ENCODE assay signal across 20 cellular contexts in the genomic region with DNA sequence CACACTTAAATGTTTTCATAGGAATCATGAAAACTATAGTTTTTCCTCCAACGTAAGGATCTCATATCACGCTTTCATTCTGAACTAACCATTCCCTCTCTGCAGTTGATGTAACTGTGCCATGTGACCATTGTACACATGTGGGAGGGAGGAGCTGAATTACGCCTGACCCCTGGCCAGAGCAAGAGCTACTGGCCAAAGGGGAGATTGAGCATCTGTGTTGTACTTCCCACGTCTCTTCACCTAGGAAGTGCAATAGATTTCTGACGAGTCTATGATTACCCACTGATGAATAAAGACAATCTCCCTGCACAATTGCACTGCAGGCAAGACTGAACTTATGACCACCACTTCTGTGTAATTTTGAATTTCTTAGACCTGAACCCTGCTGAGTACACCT. TPM values are rescaled to one million over a fixed set of nuclear protein-coding genes. Genes with fewer than 3 reads are reported as not detected.
DNase-seq lines count a peak whose midpoint lies in the region; ATAC-seq, FAIRE-seq and TF ChIP-seq lines count a peak whose summit lies in the region.
"Had no signal": no experiment of that assay in that cellular context is flagged by ENCODE, and none has a peak within 500 bp of the region (broad histone marks: within the 10 kb centered on the region; RNA-seq: fewer than 3 reads in every experiment).

No MANE protein-coding gene starts in this region.

- H3K9ac ChIP-seq in colonic mucosa (ENCODE audit: low read depth in 2 of 2, low read length in 2 of 2): no peak overlapping the region
- H3K9ac ChIP-seq: BLaER1 had no signal

- no peaks in the 10 kb centered on the region for H3K27me3 ChIP-seq in CD4-positive, alpha-beta memory T cell (ENCODE audit: insufficient read depth, low read length)
- no peaks in the 10 kb centered on the region for H3K27me3 ChIP-seq in naive thymus-derived CD4-positive, alpha-beta T cell (ENCODE audit: control insufficient read depth in 2 of 2, insufficient read depth in 2 of 2, low read length in 2 of 2)
- H3K27me3 ChIP-seq in colonic mucosa: no peaks in the 10 kb centered on the region
- H3K27me3 ChIP-seq: BLaER1, esophagus squamous epithelium, right atrium auricular region, uterus had no signal

- peak overlapping the region; percentile 75 to 85 (median 80) for H3K4me3 Mint-ChIP-seq in CD4-positive, alpha-beta memory T cell
- peak overlapping the region; percentile 46 for H3K4me3 Mint-ChIP-seq in activated CD4-positive, alpha-beta memory T cell treated with anti-CD3 and anti-CD28 coated beads, Interleukin-2, amount 10 ng/mL, durations not matched to agents 7 days and 5 days
- peak overlapping the region; percentile 70 to 85 (median 78) for H3K4me3 Mint-ChIP-seq in naive thymus-derived CD4-positive, alpha-beta T cell
- H3K4me3 Mint-ChIP-seq: nephron had no signal

- TF ChIP-seq POLR2A in H54 (IDR thresholded peaks at IDR 0.05; ENCODE audit: low read depth, low read length): no peak

- POLR2A ChIA-PET in CD4-positive, alpha-beta memory T cell (lab: Charles Lee; ENCODE audit: partially characterized antibody): interaction anchor here (0.8 to 10.2 kb wide), 11 partner anchors 11 to 143 kb away, joined by 3 to 449 read pairs (median 6); a partner anchor contains a TSS
- POLR2A ChIA-PET in activated CD4-positive, alpha-beta memory T cell treated with anti-CD3 and anti-CD28 coated beads, Interleukin-2, amount 10 ng/mL, durations not matched to agents 7 days and 5 days (lab: Charles Lee): interaction anchor here (0.5 to 10.3 kb wide), 14 partner anchors 9 to 459 kb away, joined by 3 to 228 read pairs (median 6); a partner anchor contains a TSS
- POLR2A ChIA-PET in naive thymus-derived CD4-positive, alpha-beta T cell (lab: Charles Lee): interaction anchor here (0.7 to 10.1 kb wide), 18 partner anchors 10 to 147 kb away, joined by 3 to 143 read pairs (median 3); a partner anchor contains a TSS

- DNase-seq in CD4-positive, alpha-beta memory T cell: no peak
- DNase-seq in H54 (ENCODE audit: insufficient read length, low spot score): no peak
- DNase-seq in activated CD4-positive, alpha-beta memory T cell treated with anti-CD3 and anti-CD28 coated beads, Interleukin-2, amount 10 ng/mL, durations not matched to agents 7 days and 5 days: no peak
- no peak for DNase-seq in naive thymus-derived CD4-positive, alpha-beta T cell
- no peak for DNase-seq in iPS-NIHi11 (ENCODE audit: low spot score)
- no peak for DNase-seq in colonic mucosa
- DNase-seq: activated CD8-positive, alpha-beta memory T cell treated with anti-CD3 and anti-CD28 coated beads for 24 hours; esophagus squamous epithelium; left cardiac atrium; NCI-H1105 treated with DMSO at 0.1 percent for 48 hours; NCI-H345; stimulated activated CD4-positive, alpha-beta T cell treated with anti-CD3 and anti-CD28 coated beads, Interleukin-1b, Interleukin-23, amount 100 ng/mL, for 48 hours; stimulated activated CD8-positive, alpha-beta memory T cell treated with anti-CD3 and anti-CD28 coated beads, Interleukin-4, amount 100 ng/mL, for 48 hours; uterus had no signal

- H3K36me3 Mint-ChIP-seq in CD4-positive, alpha-beta memory T cell: peaks cover 22 to 56% of the 10 kb centered on the region in 2 donors
- peaks cover 68% of the 10 kb centered on the region for H3K36me3 Mint-ChIP-seq in activated CD4-positive, alpha-beta memory T cell treated with anti-CD3 and anti-CD28 coated beads, Interleukin-2, amount 10 ng/mL, durations not matched to agents 7 days and 5 days (ENCODE audit: low read depth)
- H3K36me3 Mint-ChIP-seq in naive thymus-derived CD4-positive, alpha-beta T cell: peaks cover 6 to 50% (median 31%) of the 10 kb centered on the region in 5 donors

- H3K4me1 ChIP-seq in CD4-positive, alpha-beta memory T cell (ENCODE audit: insufficient read depth, low read length): peaks cover 95% of the 10 kb centered on the region
- H3K4me1 ChIP-seq in naive thymus-derived CD4-positive, alpha-beta T cell (ENCODE audit: control insufficient read depth in 2 of 2, insufficient read depth in 2 of 2, low read length in 2 of 2): peaks cover 70 to 80% of the 10 kb centered on the region in 2 donors
- H3K4me1 ChIP-seq in colonic mucosa: no peaks in the 10 kb centered on the region
- H3K4me1 ChIP-seq: BLaER1, esophagus squamous epithelium, right atrium auricular region, uterus had no signal

- no peaks in the 10 kb centered on the region for H3K9me3 ChIP-seq in CD4-positive, alpha-beta memory T cell (ENCODE audit: control insufficient read depth in 1 of 2, low read length in 2 of 2)
- H3K9me3 ChIP-seq in naive thymus-derived CD4-positive, alpha-beta T cell (ENCODE audit: control insufficient read depth in 2 of 3, low read length in 3 of 3): no peaks in the 10 kb centered on the region
- H3K9me3 ChIP-seq in colonic mucosa: no peaks in the 10 kb centered on the region
- H3K9me3 ChIP-seq: BLaER1, esophagus squamous epithelium, right atrium auricular region, uterus had no signal

- peak; percentile 30 for FAIRE-seq in H54 (lab: Jason Lieb, UNC)

- peak overlapping the region; percentile 88 to 96 (median 93) for H3K27ac Mint-ChIP-seq in CD4-positive, alpha-beta memory T cell
- peak overlapping the region; percentile 37 for H3K27ac Mint-ChIP-seq in activated CD4-positive, alpha-beta memory T cell treated with anti-CD3 and anti-CD28 coated beads, Interleukin-2, amount 10 ng/mL, durations not matched to agents 7 days and 5 days
- peak overlapping the region; percentile 76 to 98 (median 94) for H3K27ac Mint-ChIP-seq in naive thymus-derived CD4-positive, alpha-beta T cell
- H3K27ac Mint-ChIP-seq: nephron had no signal

- H3K4me1 Mint-ChIP-seq in CD4-positive, alpha-beta memory T cell: peaks cover 66 to 82% (median 76%) of the 10 kb centered on the region in 4 donors
- peaks cover 78% of the 10 kb centered on the region for H3K4me1 Mint-ChIP-seq in activated CD4-positive, alpha-beta memory T cell treated with anti-CD3 and anti-CD28 coated beads, Interleukin-2, amount 10 ng/mL, durations not matched to agents 7 days and 5 days
- H3K4me1 Mint-ChIP-seq in naive thymus-derived CD4-positive, alpha-beta T cell: peaks cover 51 to 95% (median 85%) of the 10 kb centered on the region in 7 donors

- peak; percentile 19 for ATAC-seq in naive thymus-derived CD4-positive, alpha-beta T cell
- ATAC-seq in HG02938 (IDR thresholded peaks at IDR 0.05; ENCODE audit: unreplicated experiment) (no peak), GM21447 (IDR thresholded peaks at IDR 0.05; ENCODE audit: unreplicated experiment) (no peak)
- ATAC-seq: left cardiac atrium had no signal

- no peak for TF ChIP-seq CTCF in colonic mucosa (IDR thresholded peaks at IDR 0.05)

- peak overlapping the region; percentile 69 for H3K27ac ChIP-seq in CD4-positive, alpha-beta memory T cell (ENCODE audit: low read depth, low read length)
- peak overlapping the region; percentile 70 for H3K27ac ChIP-seq in naive thymus-derived CD4-positive, alpha-beta T cell (ENCODE audit: low read depth, low read length)
- H3K27ac ChIP-seq in colonic mucosa: no peak overlapping the region
- H3K27ac ChIP-seq: BLaER1, coronary artery, right atrium auricular region, uterus had no signal

- H3K36me3 ChIP-seq in CD4-positive, alpha-beta memory T cell (ENCODE audit: insufficient read depth, low read length): peaks cover 16% of the 10 kb centered on the region
- H3K36me3 ChIP-seq in naive thymus-derived CD4-positive, alpha-beta T cell (ENCODE audit: control insufficient read depth in 2 of 3, insufficient read depth in 3 of 3, low read length in 3 of 3): peaks cover 0 to 9% (median 0%) of the 10 kb centered on the region in 3 experiments
- H3K36me3 ChIP-seq in colonic mucosa: no peaks in the 10 kb centered on the region
- H3K36me3 ChIP-seq: BLaER1, esophagus squamous epithelium, right atrium auricular region, uterus had no signal

- CTCF ChIA-PET in CD4-positive, alpha-beta memory T cell (lab: Charles Lee; ENCODE audit: partially characterized antibody): interaction anchor here (0.6 to 2.0 kb wide), 8 partner anchors 10 to 43 kb away, joined by 3 to 12 read pairs (median 5); no protein-coding TSS in a partner anchor
- CTCF ChIA-PET in activated CD4-positive, alpha-beta memory T cell treated with anti-CD3 and anti-CD28 coated beads, Interleukin-2, amount 10 ng/mL, durations not matched to agents 7 days and 5 days (lab: Charles Lee): interaction anchor here (0.9 to 1.6 kb wide), 6 partner anchors 11 to 140 kb away, joined by 3 to 4 read pairs (median 4); no protein-coding TSS in a partner anchor
- CTCF ChIA-PET in naive thymus-derived CD4-positive, alpha-beta T cell (lab: Charles Lee): interaction anchor here (1.0 to 1.5 kb wide), 3 partner anchors 10 to 42 kb away, joined by 3 to 6 read pairs (median 4); no protein-coding TSS in a partner anchor

- H3K27me3 Mint-ChIP-seq in CD4-positive, alpha-beta memory T cell: no peaks in the 10 kb centered on the region
- H3K27me3 Mint-ChIP-seq in activated CD4-positive, alpha-beta memory T cell treated with anti-CD3 and anti-CD28 coated beads, Interleukin-2, amount 10 ng/mL, durations not matched to agents 7 days and 5 days: no peaks in the 10 kb centered on the region
- no peaks in the 10 kb centered on the region for H3K27me3 Mint-ChIP-seq in naive thymus-derived CD4-positive, alpha-beta T cell

- H3K4me3 ChIP-seq in CD4-positive, alpha-beta memory T cell (ENCODE audit: low read length in 2 of 2): peak overlapping the region; percentile 20 to 24
- H3K4me3 ChIP-seq in naive thymus-derived CD4-positive, alpha-beta T cell (ENCODE audit: low read length): peak overlapping the region; percentile 27
- H3K4me3 ChIP-seq in colonic mucosa: no peak overlapping the region
- H3K4me3 ChIP-seq: BLaER1, coronary artery, esophagus squamous epithelium, right atrium auricular region, uterus had no signal

- no peaks in the 10 kb centered on the region for H3K9me3 Mint-ChIP-seq in CD4-positive, alpha-beta memory T cell
- no peaks in the 10 kb centered on the region for H3K9me3 Mint-ChIP-seq in activated CD4-positive, alpha-beta memory T cell treated with anti-CD3 and anti-CD28 coated beads, Interleukin-2, amount 10 ng/mL, durations not matched to agents 7 days and 5 days
- peaks cover 0 to 4% (median 0%) of the 10 kb centered on the region in 11 donors for H3K9me3 Mint-ChIP-seq in naive thymus-derived CD4-positive, alpha-beta T cell
- H3K9me3 Mint-ChIP-seq: nephron had no signal

- intact Hi-C loops in CD4-positive, alpha-beta memory T cell (cut with micrococcal nuclease): no loop called here
- intact Hi-C loops in naive thymus-derived CD4-positive, alpha-beta T cell (cut with micrococcal nuclease): no loop called here
- intact Hi-C loops in colonic mucosa (cut with DNase I): no loop called here

RNA-seq across cellular contexts. Expression of a gene that starts 24.0 kb away (rescaled TPM):
- 100 to 1,000 TPM; 974 to 987 TPM for total RNA-seq in CD4-positive, alpha-beta memory T cell
- polyA plus RNA-seq in CD4-positive, alpha-beta memory T cell: 1,000 to 10,000 TPM in 1 of 2 donors, 100 to 1,000 TPM in 1; 915 to 1,019 TPM
- total RNA-seq in activated CD4-positive, alpha-beta memory T cell treated with anti-CD3 and anti-CD28 coated beads, Interleukin-2, amount 10 ng/mL, durations not matched to agents 7 days and 5 days: 100 to 1,000 TPM; 724 to 731 TPM
- total RNA-seq in naive thymus-derived CD4-positive, alpha-beta T cell: 1,000 to 10,000 TPM in 3 of 5 experiments, 100 to 1,000 TPM in 2; 739 to 1,121 (median 1,015) TPM
- polyA plus RNA-seq in naive thymus-derived CD4-positive, alpha-beta T cell: 1,000 to 10,000 TPM; 1,177 to 1,286 TPM
- total RNA-seq in colonic mucosa: 10 to 100 TPM; 11.2 to 18.7 TPM

Comparison
In these comparisons a context has a peak if more than half of its experiments do, and no peak if none do; other contexts are left out.
1. H3K27ac Mint-ChIP-seq: peak in every context shown above with its lines; median percentile 94 in naive thymus-derived CD4-positive, alpha-beta T cell; 93 in CD4-positive, alpha-beta memory T cell; 37 in activated CD4-positive, alpha-beta memory T cell treated with anti-CD3 and anti-CD28 coated beads, Interleukin-2, amount 10 ng/mL, durations not matched to agents 7 days and 5 days.
2. RNA of a gene that starts 24.0 kb away (total RNA-seq): 739 to 1,121 TPM in naive thymus-derived CD4-positive, alpha-beta T cell, 974 to 987 TPM in CD4-positive, alpha-beta memory T cell and 724 to 731 TPM in activated CD4-positive, alpha-beta memory T cell treated with anti-CD3 and anti-CD28 coated beads, Interleukin-2, amount 10 ng/mL, durations not matched to agents 7 days and 5 days; 11.2 to 18.7 TPM in colonic mucosa; every median in the first group is over 10 times any median in the second.
3. Peak in every context shown above with its lines, with median percentiles within 50 percentile points of each other: H3K4me3 Mint-ChIP-seq.